ENCODE assay signal across 22 cellular contexts in the genomic region with DNA sequence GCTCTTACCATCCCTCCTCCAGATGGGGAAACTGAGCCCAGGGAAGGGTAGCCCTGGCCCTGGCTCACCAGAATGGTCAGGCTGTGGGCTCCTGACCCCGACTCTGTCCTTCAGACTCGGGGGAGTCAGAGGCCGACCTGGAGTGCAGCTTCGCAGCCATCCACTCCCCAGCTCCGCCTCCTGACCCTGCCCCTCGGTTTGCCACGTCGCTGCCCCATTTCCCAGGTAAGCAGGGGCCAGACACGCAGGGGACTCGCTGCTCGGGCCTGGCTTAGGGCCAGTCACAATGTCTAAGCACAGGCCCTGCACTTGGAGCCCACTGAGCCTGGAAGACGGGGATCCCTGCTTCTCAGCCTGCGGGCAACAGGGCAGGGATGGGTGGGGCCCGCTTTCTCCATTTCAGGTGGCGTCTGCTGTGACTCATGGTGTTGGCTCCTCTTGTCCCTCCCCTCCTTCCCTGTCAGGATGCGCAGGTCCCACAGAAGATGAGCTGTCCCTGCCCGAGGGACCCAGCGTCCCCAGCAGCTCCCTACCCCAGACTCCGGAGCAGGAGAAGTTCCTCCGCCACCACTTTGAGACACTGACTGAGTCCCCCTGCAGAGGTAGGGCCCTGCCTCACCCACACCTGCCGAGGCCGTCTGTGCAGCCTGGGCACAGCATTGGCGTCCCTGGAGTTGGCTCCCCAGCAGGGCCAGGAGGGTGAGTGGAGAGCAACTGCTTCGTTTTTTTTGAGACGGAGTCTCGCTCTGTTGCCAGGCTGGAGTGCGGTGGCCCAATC. TPM values are rescaled to one million over a fixed set of nuclear protein-coding genes. Genes with fewer than 3 reads are reported as not detected.
DNase-seq lines count a peak whose midpoint lies in the region; ATAC-seq, FAIRE-seq and TF ChIP-seq lines count a peak whose summit lies in the region.
"Had no signal": no experiment of that assay in that cellular context is flagged by ENCODE, and none has a peak within 500 bp of the region (broad histone marks: within the 10 kb centered on the region; RNA-seq: fewer than 3 reads in every experiment).

No MANE protein-coding gene starts in this region.

- no peak for FAIRE-seq in K562 (lab: Jason Lieb, UNC)
- FAIRE-seq: G401.6 had no signal

- H3K79me2 ChIP-seq in K562 (ENCODE audit: control insufficient read depth, insufficient read depth, low read length): no peaks in the 10 kb centered on the region
- H3K79me2 ChIP-seq in osteoblast (ENCODE audit: insufficient read depth, low read length): no peaks in the 10 kb centered on the region
- H3K79me2 ChIP-seq in hepatocyte: no peaks in the 10 kb centered on the region

- 0 out of 2 replicates have a peak overlapping the region, but pooled peaks have one; percentile 10 for H3K27ac ChIP-seq in HEK293 (ENCODE audit: extremely low read depth, low read depth, low read length)
- no peak overlapping the region for H3K27ac ChIP-seq in K562 (ENCODE audit: extremely low read depth, low read depth, low read length)
- no peak overlapping the region for H3K27ac ChIP-seq in osteoblast (ENCODE audit: low read depth, low read length)
- no peak overlapping the region for H3K27ac ChIP-seq in hepatocyte
- H3K27ac ChIP-seq: GM23248, KMS-11 had no signal

- no peak for TF ChIP-seq CTCF in HEK293 (tag by site-specific recombination; IDR thresholded peaks at IDR 0.05)
- TF ChIP-seq CTCF in K562 (IDR thresholded peaks at IDR 0.05 in 2 of 3, conservative IDR thresholded peaks at IDR 0.05 in 1 of 3; ENCODE audit: insufficient read depth in 2 of 3, low read depth in 1 of 3, low read length in 3 of 3): no peak
- no peak for TF ChIP-seq CTCF in osteoblast (IDR thresholded peaks at IDR 0.05; ENCODE audit: extremely low read depth, low read depth, low read length)
- no peak for TF ChIP-seq CTCF in hepatocyte (IDR thresholded peaks at IDR 0.05; ENCODE audit: poor library complexity)

- no peaks in the 10 kb centered on the region for H3K9me3 ChIP-seq in HEK293 (ENCODE audit: control insufficient read depth, insufficient read depth, low read depth, low read length)
- no peaks in the 10 kb centered on the region for H3K9me3 ChIP-seq in K562 (replicated peaks; ENCODE audit: control insufficient read depth, insufficient read depth, low read depth, low read length)
- no peaks in the 10 kb centered on the region for H3K9me3 ChIP-seq in osteoblast (ENCODE audit: low read depth, low read length)
- H3K9me3 ChIP-seq in hepatocyte (ENCODE audit: low read depth): no peaks in the 10 kb centered on the region

- peaks cover 87 to 94% of the 10 kb centered on the region in 2 experiments for H3K36me3 ChIP-seq in HEK293 (ENCODE audit: control insufficient read depth in 2 of 2, insufficient read depth in 1 of 2, low read length in 2 of 2)
- peaks cover 93% of the 10 kb centered on the region for H3K36me3 ChIP-seq in K562 (ENCODE audit: control insufficient read depth, insufficient read depth, low read length)
- peaks cover 32% of the 10 kb centered on the region for H3K36me3 ChIP-seq in osteoblast (ENCODE audit: insufficient read depth, low read length)
- H3K36me3 ChIP-seq in hepatocyte (replicated peaks; ENCODE audit: insufficient read depth, low read depth): no peaks in the 10 kb centered on the region

- H3K27me3 ChIP-seq in K562 (ENCODE audit: control insufficient read depth in 2 of 2, insufficient read depth in 2 of 2, low read length in 2 of 2) (no peaks in the 10 kb centered on the region), osteoblast (ENCODE audit: insufficient read depth, low read length) (no peaks in the 10 kb centered on the region), hepatocyte (no peaks in the 10 kb centered on the region)

- intact Hi-C loops in K562 (cut with micrococcal nuclease): no loop called here

- H4K20me1 ChIP-seq in K562 (replicated peaks; ENCODE audit: control insufficient read depth, insufficient read depth, low read length) (no peaks in the 10 kb centered on the region), osteoblast (ENCODE audit: insufficient read depth, low read length) (no peaks in the 10 kb centered on the region), hepatocyte (ENCODE audit: insufficient read depth, poor library complexity, severe bottlenecking) (no peaks in the 10 kb centered on the region)

- no peak for TF ChIP-seq EP300 in K562 (IDR thresholded peaks at IDR 0.05; ENCODE audit: low read length)

- H3K4me1 ChIP-seq in HEK293 (ENCODE audit: control insufficient read depth, insufficient read depth, low read length) (no peaks in the 10 kb centered on the region), K562 (replicated peaks in 1 of 2; ENCODE audit: control insufficient read depth in 2 of 2, insufficient read depth in 2 of 2, low read length in 2 of 2) (peaks cover 15 to 54% of the 10 kb centered on the region in 2 experiments; a peak in 4 of 5 replicates), osteoblast (ENCODE audit: insufficient read depth, low read length) (no peaks in the 10 kb centered on the region), hepatocyte (ENCODE audit: insufficient read depth) (no peaks in the 10 kb centered on the region)

- H3K9ac ChIP-seq in K562 (ENCODE audit: insufficient read depth in 1 of 2, low read depth in 2 of 2, low read length in 2 of 2): no peak overlapping the region; a peak in 1 of 4 replicates
- H3K9ac ChIP-seq: GM23248, KMS-11 had no signal

- 84% methylated on average over 16 of the region's 27 CpGs for WGBS in K562 (ENCODE audit: insufficient coverage, low coverage, missing lambda C conversion rate)
- 96% methylated on average over 26 of the region's 27 CpGs for WGBS in hepatocyte (ENCODE audit: low lambda C conversion rate, missing lambda C conversion rate)

- no peak overlapping the region for H2AFZ ChIP-seq in K562 (ENCODE audit: low read depth, low read length)
- no peak overlapping the region for H2AFZ ChIP-seq in osteoblast (ENCODE audit: low read length)
- H2AFZ ChIP-seq in hepatocyte: no peak overlapping the region
- H2AFZ ChIP-seq: GM23248 had no signal

- in situ Hi-C loops in G401 (cut with HindIII; ENCODE audit: low sequenced_read_pairs) (no loop called here), K562 (cut with MboI) (no loop called here)

- H3K9me2 ChIP-seq in hepatocyte (replicated peaks; ENCODE audit: insufficient read depth): no peaks in the 10 kb centered on the region

- peaks cover 6% of the 10 kb centered on the region for H3K9me1 ChIP-seq in K562 (ENCODE audit: control insufficient read depth, insufficient read depth, low read length)

- ATAC-seq in K562 (no peak), HG02870 (IDR thresholded peaks at IDR 0.05; ENCODE audit: unreplicated experiment) (no peak)

- CTCF ChIA-PET in HEK293 (lab: Yijun Ruan, JAX) (interaction anchor here (1.1 to 4.4 kb wide), 2 partner anchors 22 to 41 kb away, joined by 3 to 21 read pairs; no protein-coding TSS in a partner anchor), K562 (lab: Yijun Ruan, JAX; ENCODE audit: low intra/inter-chr PET ratio) (no interaction called here)

- POLR2A ChIA-PET in HEK293 (lab: Yijun Ruan, JAX): interaction anchor here (0.6 to 3.5 kb wide), 4 partner anchors 13 to 401 kb away, joined by 3 to 33 read pairs (median 8); partner anchors contain the start of genes POLR2I and TBCB
- POLR2A ChIA-PET in K562 (lab: Yijun Ruan, JAX): interaction anchor here (0.8 to 1.1 kb wide), 3 partner anchors 9 to 15 kb away, joined by 3 read pairs; partner anchors contain the start of gene OVOL3

- H3K4me2 ChIP-seq in K562 (ENCODE audit: insufficient read depth, low read length) (no peak overlapping the region), osteoblast (ENCODE audit: insufficient read depth, low read length) (no peak overlapping the region), hepatocyte (no peak overlapping the region)
- H3K4me2 ChIP-seq: KMS-11 had no signal

- TF ChIP-seq RAD21 in K562 (CRISPR knock-in tag; conservative IDR thresholded peaks at IDR 0.05 in 1 of 2, IDR thresholded peaks at IDR 0.05 in 1 of 2): no peak

- no TSS peak for BruUV-seq in K562 (replicated peaks; lab: Mats Ljungman, UMichigan)

- no peak for TF ChIP-seq POLR2A in K562 (conservative IDR thresholded peaks at IDR 0.05)

- peak; percentile 37 for DNase-seq in G401 (ENCODE audit: low spot score)
- no peak for DNase-seq in K562 (ENCODE audit: extremely low read depth in 1 of 4, low spot score in 3 of 4)
- DNase-seq in osteoblast (ENCODE audit: insufficient read length, low spot score, missing footprints): peak; percentile 69
- DNase-seq in NCI-H2227 (lab: John Stamatoyannopoulos, UW; ENCODE audit: unreplicated experiment): no peak
- no peak for DNase-seq in NCI-H128 (lab: John Stamatoyannopoulos, UW; ENCODE audit: unreplicated experiment)
- no peak for DNase-seq in hepatocyte (ENCODE audit: low spot score)
- DNase-seq: DND-41, GM23248, HCEC 1CT, MV-4-11, NCI-H1417, NCI-H187 treated with DMSO at 0.1 percent for 48 hours, NCI-H226, NCI-H524, NCI-H82 had no signal

- H3K4me3 ChIP-seq in HEK293 (ENCODE audit: low read depth, low read length) (no peak overlapping the region), K562 (no peak overlapping the region), osteoblast (ENCODE audit: insufficient read depth, low read length) (no peak overlapping the region), hepatocyte (no peak overlapping the region)
- H3K4me3 ChIP-seq: GM23248 had no signal

RNA-seq across cellular contexts. Expression of gene OVOL3, which starts 9.2 kb away (rescaled TPM):
- not detected in 2 replicates for total RNA-seq in G401 (2014; rRNA removed; shearing (Covaris generic))
- total RNA-seq in K562 (2011; cell fraction: chromatin; rRNA removed; ENCODE audit: low replicate concordance): not detected in 2 replicates
- 0.67 TPM in 1 of 2 replicates, not detected in the other for total RNA-seq in K562 (2011; cell fraction: nucleolus; rRNA removed)
- not detected in 2 replicates for total RNA-seq in K562 (2011; cell fraction: nucleoplasm; rRNA removed)
- not detected in 2 replicates for total RNA-seq in K562 (2014; rRNA removed)
- total RNA-seq in K562 (2014; rRNA removed; fragmentation: Illumina TruSeq; extraction: Trizol): not detected in 2 replicates
- total RNA-seq in K562 (2015; rRNA removed; fragmentation: Illumina TruSeq; extraction: Trizol): not detected in 2 replicates
- total RNA-seq in K562 (2021): not detected in 2 replicates
- not detected in 2 replicates for polyA plus RNA-seq in K562 (2011; rRNA removed)
- polyA plus RNA-seq in K562 (2011; cell fraction: cytosol; rRNA removed): not detected in 2 replicates
- polyA plus RNA-seq in K562 (2011; cell fraction: nucleus; rRNA removed): 0.23 TPM in 1 of 2 replicates, not detected in the other
- 0.17 TPM in 1 of 2 replicates, not detected in the other for polyA plus RNA-seq in K562 (2012)
- polyA plus RNA-seq in K562 (2014; fragmentation: Illumina TruSeq; extraction: Trizol): not detected in 2 replicates
- not detected for polyA plus RNA-seq in K562 (2014; fragmentation: Nextera tagmentation; extraction: Ambion mirVana)
- not detected in 2 replicates for polyA plus RNA-seq in K562 (2014; rRNA removed)
- polyA minus RNA-seq in K562 (2011; rRNA and poly(A)+ RNA removed): not detected in 2 replicates
- not detected in 2 replicates for polyA minus RNA-seq in K562 (2011; cell fraction: cytosol; rRNA and poly(A)+ RNA removed)
- polyA minus RNA-seq in K562 (2011; cell fraction: nucleus; rRNA and poly(A)+ RNA removed): not detected in 2 replicates
- total RNA-seq in osteoblast: not detected in 2 replicates
- total RNA-seq in hepatocyte: not detected in 2 replicates
- not detected in 2 replicates for polyA plus RNA-seq in hepatocyte
- total RNA-seq: GM23248, RPMI7951 had no signal
- polyA plus RNA-seq: AG04450, CD14-positive monocyte, GM23248 had no signal

RNA-seq across cellular contexts. Expression of gene POLR2I, which starts 12.9 kb away (rescaled TPM):
- total RNA-seq in G401 (2014; rRNA removed; shearing (Covaris generic)): 120 and 122 TPM in 2 replicates
- total RNA-seq in K562 (2011; cell fraction: chromatin; rRNA removed; ENCODE audit: low replicate concordance): 11.1 and 40.1 TPM in 2 replicates
- total RNA-seq in K562 (2011; cell fraction: nucleolus; rRNA removed): 41.2 and 47.8 TPM in 2 replicates
- total RNA-seq in K562 (2011; cell fraction: nucleoplasm; rRNA removed): 34.6 and 37.2 TPM in 2 replicates
- total RNA-seq in K562 (2014; rRNA removed): 283 and 291 TPM in 2 replicates
- 34.3 and 51.0 TPM in 2 replicates for total RNA-seq in K562 (2014; rRNA removed; fragmentation: Illumina TruSeq; extraction: Trizol)
- total RNA-seq in K562 (2015; rRNA removed; fragmentation: Illumina TruSeq; extraction: Trizol): 109 and 112 TPM in 2 replicates
- 123 and 126 TPM in 2 replicates for total RNA-seq in K562 (2021)
- 28.0 and 31.0 TPM in 2 replicates for polyA plus RNA-seq in K562 (2011; rRNA removed)
- 67.3 and 164 TPM in 2 replicates for polyA plus RNA-seq in K562 (2011; cell fraction: cytosol; rRNA removed)
- 57.9 and 81.5 TPM in 2 replicates for polyA plus RNA-seq in K562 (2011; cell fraction: nucleus; rRNA removed)
- 216 and 265 TPM in 2 replicates for polyA plus RNA-seq in K562 (2012)
- polyA plus RNA-seq in K562 (2014; fragmentation: Illumina TruSeq; extraction: Trizol): 71.8 and 112 TPM in 2 replicates
- polyA plus RNA-seq in K562 (2014; fragmentation: Nextera tagmentation; extraction: Ambion mirVana): 100 to 1,000 TPM; 197 to 235 TPM
- polyA plus RNA-seq in K562 (2014; rRNA removed): 141 and 179 TPM in 2 replicates
- polyA minus RNA-seq in K562 (2011; rRNA and poly(A)+ RNA removed): 47.1 and 114 TPM in 2 replicates
- 109 and 165 TPM in 2 replicates for polyA minus RNA-seq in K562 (2011; cell fraction: cytosol; rRNA and poly(A)+ RNA removed)
- polyA minus RNA-seq in K562 (2011; cell fraction: nucleus; rRNA and poly(A)+ RNA removed): 28.4 and 32.3 TPM in 2 replicates
- total RNA-seq in osteoblast: 22.4 and 33.6 TPM in 2 replicates
- 19.3 and 21.7 TPM in 2 replicates for total RNA-seq in hepatocyte
- 104 and 115 TPM in 2 replicates for polyA plus RNA-seq in hepatocyte

RNA-seq across cellular contexts. Expression of gene TBCB, which starts 13.5 kb away (rescaled TPM):
- 314 and 477 TPM in 2 replicates for total RNA-seq in G401 (2014; rRNA removed; shearing (Covaris generic))
- total RNA-seq in K562 (2011; cell fraction: chromatin; rRNA removed; ENCODE audit: low replicate concordance): 14.8 and 29.2 TPM in 2 replicates
- 22.8 and 26.1 TPM in 2 replicates for total RNA-seq in K562 (2011; cell fraction: nucleolus; rRNA removed)
- 20.6 and 22.5 TPM in 2 replicates for total RNA-seq in K562 (2011; cell fraction: nucleoplasm; rRNA removed)
- 99.0 and 115 TPM in 2 replicates for total RNA-seq in K562 (2014; rRNA removed)
- 38.2 and 47.7 TPM in 2 replicates for total RNA-seq in K562 (2014; rRNA removed; fragmentation: Illumina TruSeq; extraction: Trizol)
- 57.2 and 58.9 TPM in 2 replicates for total RNA-seq in K562 (2015; rRNA removed; fragmentation: Illumina TruSeq; extraction: Trizol)
- total RNA-seq in K562 (2021): 71.0 and 79.5 TPM in 2 replicates
- 48.6 and 62.4 TPM in 2 replicates for polyA plus RNA-seq in K562 (2011; rRNA removed)
- polyA plus RNA-seq in K562 (2011; cell fraction: cytosol; rRNA removed): 85.7 and 124 TPM in 2 replicates
- polyA plus RNA-seq in K562 (2011; cell fraction: nucleus; rRNA removed): 36.5 and 40.8 TPM in 2 replicates
- polyA plus RNA-seq in K562 (2012): 79.3 and 106 TPM in 2 replicates
- 57.8 and 66.5 TPM in 2 replicates for polyA plus RNA-seq in K562 (2014; fragmentation: Illumina TruSeq; extraction: Trizol)
- polyA plus RNA-seq in K562 (2014; fragmentation: Nextera tagmentation; extraction: Ambion mirVana): 1 to 10 TPM; 3.5 to 5.3 TPM
- polyA plus RNA-seq in K562 (2014; rRNA removed): 109 TPM in 2 replicates
- 30.6 and 46.9 TPM in 2 replicates for polyA minus RNA-seq in K562 (2011; rRNA and poly(A)+ RNA removed)
- polyA minus RNA-seq in K562 (2011; cell fraction: cytosol; rRNA and poly(A)+ RNA removed): 25.7 and 30.2 TPM in 2 replicates
- 5.1 and 10.3 TPM in 2 replicates for polyA minus RNA-seq in K562 (2011; cell fraction: nucleus; rRNA and poly(A)+ RNA removed)
- 126 and 136 TPM in 2 replicates for total RNA-seq in osteoblast
- total RNA-seq in hepatocyte: 108 and 123 TPM in 2 replicates
- 149 and 179 TPM in 2 replicates for polyA plus RNA-seq in hepatocyte

RNA-seq across cellular contexts. Expression of gene CAPNS1, which starts 38.1 kb away (rescaled TPM):
- total RNA-seq in G401 (2014; rRNA removed; shearing (Covaris generic)): 266 and 370 TPM in 2 replicates
- total RNA-seq in K562 (2011; cell fraction: chromatin; rRNA removed; ENCODE audit: low replicate concordance): 75.9 and 160 TPM in 2 replicates
- total RNA-seq in K562 (2011; cell fraction: nucleolus; rRNA removed): 99.5 and 114 TPM in 2 replicates
- 111 and 114 TPM in 2 replicates for total RNA-seq in K562 (2011; cell fraction: nucleoplasm; rRNA removed)
- total RNA-seq in K562 (2014; rRNA removed): 171 and 230 TPM in 2 replicates
- 173 and 179 TPM in 2 replicates for total RNA-seq in K562 (2014; rRNA removed; fragmentation: Illumina TruSeq; extraction: Trizol)
- 307 and 310 TPM in 2 replicates for total RNA-seq in K562 (2015; rRNA removed; fragmentation: Illumina TruSeq; extraction: Trizol)
- 400 and 436 TPM in 2 replicates for total RNA-seq in K562 (2021)
- 363 and 480 TPM in 2 replicates for polyA plus RNA-seq in K562 (2011; rRNA removed)
- polyA plus RNA-seq in K562 (2011; cell fraction: cytosol; rRNA removed): 251 and 533 TPM in 2 replicates
- 166 and 183 TPM in 2 replicates for polyA plus RNA-seq in K562 (2011; cell fraction: nucleus; rRNA removed)
- polyA plus RNA-seq in K562 (2012): 488 and 560 TPM in 2 replicates
- 576 and 589 TPM in 2 replicates for polyA plus RNA-seq in K562 (2014; fragmentation: Illumina TruSeq; extraction: Trizol)
- polyA plus RNA-seq in K562 (2014; fragmentation: Nextera tagmentation; extraction: Ambion mirVana): 100 to 1,000 TPM in 1 of 2 experiments, 10 to 100 TPM in 1; 77.9 to 115 TPM
- 244 and 258 TPM in 2 replicates for polyA plus RNA-seq in K562 (2014; rRNA removed)
- 362 and 383 TPM in 2 replicates for polyA minus RNA-seq in K562 (2011; rRNA and poly(A)+ RNA removed)
- 263 and 311 TPM in 2 replicates for polyA minus RNA-seq in K562 (2011; cell fraction: cytosol; rRNA and poly(A)+ RNA removed)
- 26.4 and 46.1 TPM in 2 replicates for polyA minus RNA-seq in K562 (2011; cell fraction: nucleus; rRNA and poly(A)+ RNA removed)
- 400 and 420 TPM in 2 replicates for total RNA-seq in osteoblast
- 199 and 268 TPM in 2 replicates for total RNA-seq in hepatocyte
- 320 and 346 TPM in 2 replicates for polyA plus RNA-seq in hepatocyte

RNA-seq across cellular contexts. Expression of gene WDR62, which starts 47.0 kb away (rescaled TPM):
- total RNA-seq in G401 (2014; rRNA removed; shearing (Covaris generic)): 9.7 and 12.9 TPM in 2 replicates
- 85.0 and 172 TPM in 2 replicates for total RNA-seq in K562 (2011; cell fraction: chromatin; rRNA removed; ENCODE audit: low replicate concordance)
- 96.2 and 97.0 TPM in 2 replicates for total RNA-seq in K562 (2011; cell fraction: nucleolus; rRNA removed)
- total RNA-seq in K562 (2011; cell fraction: nucleoplasm; rRNA removed): 90.0 and 94.7 TPM in 2 replicates
- total RNA-seq in K562 (2014; rRNA removed): 18.8 and 27.6 TPM in 2 replicates
- total RNA-seq in K562 (2014; rRNA removed; fragmentation: Illumina TruSeq; extraction: Trizol): 7.3 and 9.5 TPM in 2 replicates
- total RNA-seq in K562 (2015; rRNA removed; fragmentation: Illumina TruSeq; extraction: Trizol): 15.3 and 15.5 TPM in 2 replicates
- total RNA-seq in K562 (2021): 30.1 and 32.8 TPM in 2 replicates
- 10.7 and 17.7 TPM in 2 replicates for polyA plus RNA-seq in K562 (2011; rRNA removed)
- polyA plus RNA-seq in K562 (2011; cell fraction: cytosol; rRNA removed): 9.3 and 15.4 TPM in 2 replicates
- 55.2 and 81.8 TPM in 2 replicates for polyA plus RNA-seq in K562 (2011; cell fraction: nucleus; rRNA removed)
- polyA plus RNA-seq in K562 (2012): 20.4 and 24.4 TPM in 2 replicates
- polyA plus RNA-seq in K562 (2014; fragmentation: Illumina TruSeq; extraction: Trizol): 14.4 and 24.6 TPM in 2 replicates
- under 1 TPM; 0.35 to 0.75 TPM for polyA plus RNA-seq in K562 (2014; fragmentation: Nextera tagmentation; extraction: Ambion mirVana)
- 22.2 and 24.5 TPM in 2 replicates for polyA plus RNA-seq in K562 (2014; rRNA removed)
- polyA minus RNA-seq in K562 (2011; rRNA and poly(A)+ RNA removed): 23.3 and 33.3 TPM in 2 replicates
- polyA minus RNA-seq in K562 (2011; cell fraction: cytosol; rRNA and poly(A)+ RNA removed): 14.1 and 18.5 TPM in 2 replicates
- polyA minus RNA-seq in K562 (2011; cell fraction: nucleus; rRNA and poly(A)+ RNA removed): 32.3 and 35.1 TPM in 2 replicates
- 1.4 and 1.8 TPM in 2 replicates for total RNA-seq in osteoblast
- total RNA-seq in hepatocyte: 1.8 and 2.1 TPM in 2 replicates
- 1.2 and 4.6 TPM in 2 replicates for polyA plus RNA-seq in hepatocyte

Comparison
In these comparisons a context has a peak if more than half of its experiments do, and no peak if none do; other contexts are left out.
1. DNase-seq: peak in G401 (single experiment) and osteoblast (single experiment); none in K562 (0 of 4), NCI-H2227 (single experiment), NCI-H128 (single experiment) and hepatocyte (single experiment).